Comparison of ENCODE assay signal across 8 cellular contexts in genomic region chr1:59316497-59317128, GRCh38. TPM values are rescaled to one million over a fixed set of nuclear protein-coding genes. Genes with fewer than 3 reads are reported as not detected.
DNase-seq lines count a peak whose midpoint lies in the region; ATAC-seq and TF ChIP-seq lines count a peak whose summit lies in the region.

No MANE protein-coding gene starts in this region.

- intact Hi-C loops in heart left ventricle (cut with DNase I), result no loop called here

- TF ChIP-seq CTCF in heart left ventricle (IDR thresholded peaks at IDR 0.05) (no peak), smooth muscle cell (IDR thresholded peaks at IDR 0.05; ENCODE audit: borderline replicate concordance, insufficient read depth, poor library complexity, severe bottlenecking) (no peak), foreskin keratinocyte (conservative IDR thresholded peaks at IDR 0.05) (no peak), GM10266 (IDR thresholded peaks at IDR 0.05; ENCODE audit: control insufficient read depth, insufficient read depth, low read depth, missing control alignments) (no peak)

- peaks cover 0 to 31% (median 0%) of the 10 kb centered on the region in 12 donors for H3K4me1 ChIP-seq in heart left ventricle
- H3K4me1 ChIP-seq in smooth muscle cell (ENCODE audit: low read depth), result peaks cover 17% of the 10 kb centered on the region
- no peaks in the 10 kb centered on the region for H3K4me1 ChIP-seq in foreskin keratinocyte

- H3K27me3 ChIP-seq in heart left ventricle (no peaks in the 10 kb centered on the region), smooth muscle cell (ENCODE audit: low read depth) (no peaks in the 10 kb centered on the region), foreskin keratinocyte (no peaks in the 10 kb centered on the region)

- no peaks in the 10 kb centered on the region for H3F3A ChIP-seq in smooth muscle cell (ENCODE audit: low read depth)

- H3K79me2 ChIP-seq in smooth muscle cell (ENCODE audit: low read depth), result no peaks in the 10 kb centered on the region

- no peaks in the 10 kb centered on the region for H3K9me3 ChIP-seq in heart left ventricle
- no peaks in the 10 kb centered on the region for H3K9me3 ChIP-seq in smooth muscle cell (replicated peaks; ENCODE audit: low read depth)

- H3K4me2 ChIP-seq in smooth muscle cell, result peak overlapping the region; percentile 54

- no peaks in the 10 kb centered on the region for H4K20me1 ChIP-seq in smooth muscle cell (ENCODE audit: low read depth)

- no peak for TF ChIP-seq POLR2A in heart left ventricle (IDR thresholded peaks at IDR 0.05)

- peak overlapping the region in 7 of 12 donors; percentile 2 to 66 (median 37) for H3K27ac ChIP-seq in heart left ventricle
- H3K27ac ChIP-seq in smooth muscle cell (ENCODE audit: low read depth), result no peak overlapping the region
- H3K27ac ChIP-seq in foreskin keratinocyte, result no peak overlapping the region

- H2AFZ ChIP-seq in smooth muscle cell (ENCODE audit: low read depth), result peak overlapping the region; percentile 32

- H3K4me3 ChIP-seq in Jurkat, Clone E6-1 (ENCODE audit: low read length), result peak overlapping the region; percentile 46
- H3K4me3 ChIP-seq in heart left ventricle (peak overlapping the region in 4 of 12 donors; percentile 2 to 25 (median 12)), smooth muscle cell (peak overlapping the region; percentile 16)

- ATAC-seq in GM19043 (IDR thresholded peaks at IDR 0.05; ENCODE audit: low read depth, unreplicated experiment) (peak; percentile 75), heart left ventricle (peak in 3 of 4 donors; percentile 22 to 65 (median 50)), foreskin keratinocyte (no peak), GM18873 (IDR thresholded peaks at IDR 0.05; ENCODE audit: low FRiP score, unreplicated experiment) (no peak)

- 67 to 80% (median 73%) methylated on average over 6 of the region's 6 CpGs for WGBS in heart left ventricle, 4 donors
- WGBS in smooth muscle cell (ENCODE audit: low lambda C conversion rate), result 59% methylated on average over 6 of the region's 6 CpGs

- no peak overlapping the region for H3K9ac ChIP-seq in smooth muscle cell (ENCODE audit: low read depth)

- H3K36me3 ChIP-seq in heart left ventricle, result no peaks in the 10 kb centered on the region
- no peaks in the 10 kb centered on the region for H3K36me3 ChIP-seq in smooth muscle cell (ENCODE audit: low read depth)

- peak; percentile 69 for DNase-seq in Jurkat, Clone E6-1 (ENCODE audit: low read depth, low spot score)
- DNase-seq in heart left ventricle (no peak), smooth muscle cell (lab: John Stamatoyannopoulos, UW; ENCODE audit: unreplicated experiment) (no peak), SHP77 (lab: John Stamatoyannopoulos, UW) (no peak), foreskin keratinocyte (no peak), GM10266 (ENCODE audit: extremely low spot score) (no peak)

RNA-seq across cellular contexts. Expression of gene FGGY, which starts 19.7 kb away (rescaled TPM):
- polyA plus RNA-seq in Jurkat, Clone E6-1 (2012; ENCODE audit: insufficient read depth, insufficient read length), result 22.1 TPM
- total RNA-seq in heart left ventricle, result 10 to 100 TPM; 20.8 to 42.9 (median 33.9) TPM
- polyA plus RNA-seq in heart left ventricle, result 1 to 10 TPM; 7.2 to 9.5 TPM
- 5.6 and 9.2 TPM in 2 replicates for total RNA-seq in smooth muscle cell
- polyA plus RNA-seq in smooth muscle cell, result 4.8 and 5.1 TPM in 2 replicates
- total RNA-seq in foreskin keratinocyte, result 8.6 and 9.9 TPM in 2 replicates
- 6.4 and 8.1 TPM in 2 replicates for polyA plus RNA-seq in foreskin keratinocyte

Comparison
In these comparisons a context has a peak if more than half of its experiments do, and no peak if none do; other contexts are left out.
1. ATAC-seq: peak in GM19043 (single experiment) and heart left ventricle (3 of 4); none in foreskin keratinocyte (single experiment) and GM18873 (single experiment).
2. H3K27ac ChIP-seq: peak in heart left ventricle (7 of 12); none in smooth muscle cell (single experiment) and foreskin keratinocyte (single experiment).